In the genomic region with DNA sequence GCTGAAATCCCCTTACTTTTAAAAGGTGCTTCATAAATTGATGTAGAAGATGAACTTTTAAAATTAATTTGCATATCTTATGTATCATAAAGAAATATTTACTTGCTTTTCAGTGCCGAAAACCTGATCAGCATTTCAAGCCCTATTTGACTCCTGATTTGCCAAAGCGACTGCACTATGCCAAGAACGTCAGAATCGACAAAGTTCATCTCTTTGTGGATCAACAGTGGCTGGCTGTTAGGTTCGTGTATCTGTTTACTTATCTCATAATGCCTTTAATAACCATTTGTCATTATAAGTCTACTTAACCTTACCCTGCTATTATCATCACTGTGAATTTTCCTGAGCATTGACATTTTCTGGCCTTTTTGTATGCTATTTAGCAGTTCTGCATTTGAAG, we compare ENCODE assay signal across 18 cellular contexts. TPM values are rescaled to one million over a fixed set of nuclear protein-coding genes. Genes with fewer than 3 reads are reported as not detected.
DNase-seq lines count a peak whose midpoint lies in the region; ATAC-seq and TF ChIP-seq lines count a peak whose summit lies in the region.
"Had no signal": no experiment of that assay in that cellular context is flagged by ENCODE, and none has a peak within 500 bp of the region (broad histone marks: within the 10 kb centered on the region; RNA-seq: fewer than 3 reads in every experiment).

No MANE protein-coding gene starts in this region.

- H3K9me3 ChIP-seq in SU-DHL-6 (ENCODE audit: insufficient read depth, low read length) (no peaks in the 10 kb centered on the region), right lobe of liver (no peaks in the 10 kb centered on the region)

- intact Hi-C loops in right lobe of liver (cut with DNase I) = no loop called here

- H3K4me3 ChIP-seq in SU-DHL-6 (ENCODE audit: insufficient read depth, low read length, poor library complexity, severe bottlenecking) = no peak overlapping the region
- no peak overlapping the region for H3K4me3 ChIP-seq in right lobe of liver
- H3K4me3 ChIP-seq: GM23248 had no signal

- peaks cover 0 to 8% (median 0%) of the 10 kb centered on the region in 4 donors for H3K4me1 ChIP-seq in right lobe of liver

- 47% methylated on average over 5 of the region's 5 CpGs for WGBS in right lobe of liver (ENCODE audit: insufficient coverage, low coverage, low lambda C conversion rate, missing lambda C conversion rate)

- H3K9me2 ChIP-seq in SU-DHL-6 (replicated peaks; ENCODE audit: insufficient read depth, low read length) = no peaks in the 10 kb centered on the region

- no peaks in the 10 kb centered on the region for H3K79me2 ChIP-seq in SU-DHL-6 (ENCODE audit: insufficient read depth, low read length)

- peak; percentile 20 to 56 (median 56) for ATAC-seq in right lobe of liver
- no peak for ATAC-seq in GM18517 (IDR thresholded peaks at IDR 0.05; ENCODE audit: unreplicated experiment)
- ATAC-seq: CD8-positive, alpha-beta T cell had no signal

- no peak overlapping the region for H2AFZ ChIP-seq in SU-DHL-6 (ENCODE audit: low read depth, low read length, severe bottlenecking)
- H2AFZ ChIP-seq: GM23248 had no signal

- H3K36me3 ChIP-seq in SU-DHL-6 (ENCODE audit: low read length) (peaks cover 20% of the 10 kb centered on the region), right lobe of liver (no peaks in the 10 kb centered on the region)

- no peaks in the 10 kb centered on the region for H3K27me3 ChIP-seq in SU-DHL-6 (ENCODE audit: low read length)
- H3K27me3 ChIP-seq in right lobe of liver = no peaks in the 10 kb centered on the region

- no peak overlapping the region for H3K9ac ChIP-seq in SU-DHL-6 (ENCODE audit: low read length)
- H3K9ac ChIP-seq: GM23248 had no signal

- no peak for TF ChIP-seq CTCF in SU-DHL-6 (IDR thresholded peaks at IDR 0.05; ENCODE audit: insufficient read depth, low read length, poor library complexity, severe bottlenecking)
- TF ChIP-seq CTCF in right lobe of liver (IDR thresholded peaks at IDR 0.05) = no peak

- peak in 2 of 3 experiments; percentile 32 to 79 for DNase-seq in NCI-H1417 (lab: John Stamatoyannopoulos, UW)
- no peak for DNase-seq in NCI-H1417 treated with DMSO at 0.1 percent for 48 hours (lab: John Stamatoyannopoulos, UW)
- peak; percentile 73 for DNase-seq in NCI-H146 (lab: John Stamatoyannopoulos, UW)
- no peak for DNase-seq in right lobe of liver
- no peak for DNase-seq in glomerular visceral epithelial cell (ENCODE audit: extremely low spot score)
- DNase-seq in RPMI8226 = no peak
- DNase-seq: CD8-positive, alpha-beta T cell; COR-L47; DMS153; DND-41; GF-D8; GM23248; H7 had no signal

- H3F3A ChIP-seq in SU-DHL-6 (ENCODE audit: insufficient read depth) = peaks cover 34% of the 10 kb centered on the region

- H3K4me2 ChIP-seq in SU-DHL-6 (ENCODE audit: low read depth, low read length, poor library complexity, severe bottlenecking) = no peak overlapping the region

- H3K27ac ChIP-seq in SU-DHL-6 (ENCODE audit: low read depth, low read length) = peak overlapping the region; percentile 32; the same call in 1 of the 2 replicates
- H3K27ac ChIP-seq in right lobe of liver = no peak overlapping the region
- H3K27ac ChIP-seq: 22Rv1, GM23248 had no signal

- no peak for TF ChIP-seq POLR2A in right lobe of liver (IDR thresholded peaks at IDR 0.05)

- no peaks in the 10 kb centered on the region for H4K20me1 ChIP-seq in SU-DHL-6 (ENCODE audit: low read depth, low read length)

RNA-seq across cellular contexts. Expression of a gene that starts 7.8 kb away (rescaled TPM):
- total RNA-seq in right lobe of liver = 1 to 10 TPM in 1 of 6 experiments, not detected in 5; 1.6 TPM
- total RNA-seq: A673; CD8-positive, alpha-beta T cell; GM23248; H7; HT-29 had no signal

RNA-seq across cellular contexts. Expression of a gene that starts 17.4 kb away (rescaled TPM):
- not detected for total RNA-seq in right lobe of liver
- total RNA-seq: A673; CD8-positive, alpha-beta T cell; GM23248; H7; HT-29 had no signal

RNA-seq across cellular contexts. Expression of a gene that starts 56.3 kb away (rescaled TPM):
- total RNA-seq in right lobe of liver = 1 to 10 TPM in 4 of 6 experiments, under 1 TPM in 2; 0.63 to 2.7 (median 1.5) TPM
- total RNA-seq: GM23248, H7, HT-29 had no signal

Comparison
In these comparisons a context has a peak if more than half of its experiments do, and no peak if none do; other contexts are left out.
1. DNase-seq: peak in NCI-H1417 (2 of 3) and NCI-H146 (single experiment); none in NCI-H1417 treated with DMSO at 0.1 percent for 48 hours (single experiment), right lobe of liver (0 of 3), glomerular visceral epithelial cell (single experiment) and RPMI8226 (single experiment).